Comparison of ENCODE assay signal across 15 cellular contexts in genomic region chr11:69252494-69252845, GRCh38. TPM values are rescaled to one million over a fixed set of nuclear protein-coding genes. Genes with fewer than 3 reads are reported as not detected.
A peak's percentile ranks its signal among the peaks of the same experiment; 100 is the strongest.
DNase-seq lines count a peak whose midpoint lies in the region; ATAC-seq, FAIRE-seq and TF ChIP-seq lines count a peak whose summit lies in the region.
"Had no signal": no experiment of that assay in that cellular context is flagged by ENCODE, and none has a peak within 500 bp of the region (broad histone marks: within the 10 kb centered on the region; RNA-seq: fewer than 3 reads in every experiment).

No MANE protein-coding gene starts in this region.

- H3K4me1 ChIP-seq in pancreas = peaks cover 0 to 13% (median 13%) of the 10 kb centered on the region in 3 donors
- H3K4me1 ChIP-seq: BE2C had no signal

- 38 to 43% methylated on average over 9 of the region's 9 CpGs for WGBS in pancreas, 2 donors

- DNase-seq in RPMI7951 (ENCODE audit: low read depth) (peak; percentile 21), epithelial cell of prostate (ENCODE audit: low read depth, low spot score) (no peak), pancreas (no peak), germinal center (ENCODE audit: low spot score) (no peak), NCI-H146 (lab: John Stamatoyannopoulos, UW) (no peak), epidermal melanocyte (ENCODE audit: insufficient read length, low spot score) (no peak), foreskin fibroblast (no peak)
- DNase-seq: BE2C; CD4-positive, alpha-beta T cell; DMS79; KG1; NCI-H1436; NCI-H2029 treated with DMSO at 0.1 percent for 48 hours; NCI-H748 treated with DMSO at 0.1 percent for 48 hours had no signal

- TF ChIP-seq CTCF in pancreas (IDR thresholded peaks at IDR 0.05) = no peak
- no peak for TF ChIP-seq CTCF in foreskin fibroblast (IDR thresholded peaks at IDR 0.05; ENCODE audit: low read depth, low read length)

- H3K27me3 ChIP-seq in pancreas = no peaks in the 10 kb centered on the region
- H3K27me3 ChIP-seq: BE2C had no signal

- H3K4me3 ChIP-seq in pancreas (no peak overlapping the region), foreskin fibroblast (ENCODE audit: low read depth in 1 of 2, low read length in 2 of 2) (no peak overlapping the region)

- intact Hi-C loops in pancreas (cut with DNase I) = no loop called here

- H3K36me3 ChIP-seq in pancreas = no peaks in the 10 kb centered on the region
- H3K36me3 ChIP-seq: BE2C had no signal

- FAIRE-seq in pancreas (lab: Jason Lieb, UNC) = no peak

- ATAC-seq in pancreas = no peak

- no peaks in the 10 kb centered on the region for H3K9me3 ChIP-seq in pancreas
- H3K9me3 ChIP-seq: BE2C had no signal

- H3K27ac ChIP-seq in epithelial cell of prostate = peak overlapping the region; percentile 73
- H3K27ac ChIP-seq in pancreas = peak overlapping the region; percentile 62 to 76 (median 72)

RNA-seq across cellular contexts. Expression of gene MYEOV, which starts 41.5 kb away (rescaled TPM):
- total RNA-seq in RPMI7951 (2014; rRNA removed; shearing (Covaris generic)) = 8.3 and 9.5 TPM in 2 replicates
- 1 to 10 TPM in 4 of 6 donors, under 1 TPM in 1, not detected in 1; 0.37 to 3.8 (median 3.0) TPM for total RNA-seq in pancreas
- 1 to 10 TPM; 3.2 to 3.7 TPM for polyA plus RNA-seq in pancreas
- total RNA-seq: CD4-positive, alpha-beta T cell; SK-MEL-5 had no signal
